Comparison of ENCODE assay signal across 10 cellular contexts in the genomic region with DNA sequence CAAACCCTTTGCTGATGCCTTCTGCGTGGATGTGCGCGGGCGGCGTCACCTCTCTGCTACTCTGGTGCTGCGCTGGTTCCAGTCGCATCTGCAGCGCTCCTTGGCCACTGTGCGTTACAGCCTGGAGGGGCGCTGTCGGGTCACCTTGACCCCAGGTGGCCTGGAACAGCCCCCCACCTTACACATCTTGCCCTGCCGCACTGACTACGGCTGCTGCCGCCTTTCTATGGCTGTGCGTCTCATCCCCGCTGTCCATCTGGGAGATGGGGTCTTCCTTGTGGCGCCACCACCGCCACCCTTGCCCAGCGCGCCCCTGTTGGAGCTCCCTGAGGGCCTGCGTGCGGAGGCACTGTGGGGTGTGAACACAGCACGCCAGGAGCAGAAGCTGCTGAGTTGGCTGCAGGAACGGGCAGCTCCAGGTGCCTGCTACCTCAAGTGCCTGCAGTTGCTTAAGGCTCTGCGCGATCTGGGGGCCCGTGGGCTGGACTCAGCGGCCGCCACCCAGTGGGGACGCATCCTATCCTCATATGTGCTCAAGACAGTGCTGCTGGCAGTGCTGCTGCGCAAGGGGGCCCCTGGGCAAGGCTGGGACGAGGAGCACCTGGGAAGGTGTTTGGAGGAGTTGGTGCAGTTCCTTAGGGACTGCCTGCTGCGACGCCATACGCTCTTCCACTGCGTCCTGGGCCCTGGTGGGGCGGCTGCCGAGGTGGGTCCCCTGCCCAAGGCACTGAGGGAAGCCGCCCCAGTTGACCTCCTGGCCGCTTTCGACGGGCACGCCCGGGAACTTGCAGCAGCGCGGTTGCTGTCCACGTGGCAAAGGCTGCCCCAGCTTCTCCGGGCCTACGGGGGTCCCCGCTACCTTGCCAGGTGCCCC. TPM values are rescaled to one million over a fixed set of nuclear protein-coding genes. Genes with fewer than 3 reads are reported as not detected.
DNase-seq lines count a peak whose midpoint lies in the region; ATAC-seq and TF ChIP-seq lines count a peak whose summit lies in the region.
"Had no signal": no experiment of that assay in that cellular context is flagged by ENCODE, and none has a peak within 500 bp of the region (broad histone marks: within the 10 kb centered on the region; RNA-seq: fewer than 3 reads in every experiment).

No MANE protein-coding gene starts in this region.

- H3K4me1 Mint-ChIP-seq in Caco-2 (ENCODE audit: low read depth, unreplicated experiment): peaks cover 7% of the 10 kb centered on the region
- H3K4me1 Mint-ChIP-seq in activated T-helper 17 cell treated with anti-CD3 and anti-CD28 coated beads, Interleukin-2, amount 50 U/mL, for 72 hours: peaks cover 11% of the 10 kb centered on the region

- H3K4me3 Mint-ChIP-seq in Caco-2 (ENCODE audit: unreplicated experiment): peak overlapping the region; percentile 87
- peak overlapping the region; percentile 37 for H3K4me3 Mint-ChIP-seq in activated T-helper 17 cell treated with anti-CD3 and anti-CD28 coated beads, Interleukin-2, amount 50 U/mL, for 72 hours

- H3K27me3 ChIP-seq in Caco-2 (replicated peaks; ENCODE audit: control insufficient read depth, insufficient read depth, low read length) (no peaks in the 10 kb centered on the region), cardiac muscle cell (peaks cover 8% of the 10 kb centered on the region), rectal smooth muscle tissue (ENCODE audit: control insufficient read depth, insufficient read depth, low read length) (no peaks in the 10 kb centered on the region)

- H3K9ac ChIP-seq in rectal smooth muscle tissue (ENCODE audit: low read length): no peak overlapping the region

- no peak overlapping the region for H3K27ac Mint-ChIP-seq in Caco-2 (ENCODE audit: unreplicated experiment)
- no peak overlapping the region for H3K27ac Mint-ChIP-seq in activated T-helper 17 cell treated with anti-CD3 and anti-CD28 coated beads, Interleukin-2, amount 50 U/mL, for 72 hours

- peaks cover under 1% of the 10 kb centered on the region for H3K36me3 Mint-ChIP-seq in Caco-2 (ENCODE audit: insufficient read depth, unreplicated experiment)
- peaks cover 5% of the 10 kb centered on the region for H3K36me3 Mint-ChIP-seq in activated T-helper 17 cell treated with anti-CD3 and anti-CD28 coated beads, Interleukin-2, amount 50 U/mL, for 72 hours (ENCODE audit: low read depth)

- no peak for TF ChIP-seq CTCF in Caco-2 (IDR thresholded peaks at IDR 0.05; ENCODE audit: insufficient read depth in 1 of 2, low read depth in 1 of 2, low read length in 1 of 2, severe bottlenecking in 1 of 2, unreplicated experiment in 1 of 2)
- TF ChIP-seq CTCF in cardiac muscle cell (IDR thresholded peaks at IDR 0.05; ENCODE audit: low read depth, low read length): peak; percentile 54

- H3K4me1 ChIP-seq in Caco-2: peaks cover 33% of the 10 kb centered on the region
- no peaks in the 10 kb centered on the region for H3K4me1 ChIP-seq in cardiac muscle cell (ENCODE audit: low read depth)
- peaks cover 16% of the 10 kb centered on the region for H3K4me1 ChIP-seq in rectal smooth muscle tissue (ENCODE audit: control insufficient read depth, insufficient read depth, low read length)

- no peaks in the 10 kb centered on the region for H3K9me3 ChIP-seq in Caco-2
- no peaks in the 10 kb centered on the region for H3K9me3 ChIP-seq in cardiac muscle cell (ENCODE audit: low read depth)

- POLR2A ChIA-PET in Caco-2 (lab: Charles Lee): no interaction called here

- H3K27ac ChIP-seq in cardiac muscle cell (no peak overlapping the region), rectal smooth muscle tissue (ENCODE audit: low read depth, low read length) (peak overlapping the region; percentile 78)

- ATAC-seq in activated T-helper 17 cell treated with anti-CD3 and anti-CD28 coated beads, Interleukin-2, amount 50 U/mL, for 72 hours (replicated peaks): no peak
- ATAC-seq in HG03045 (IDR thresholded peaks at IDR 0.05; ENCODE audit: unreplicated experiment): no peak

- peak overlapping the region; percentile 78 for H3K4me3 ChIP-seq in Caco-2 (ENCODE audit: low read depth, low read length)
- H3K4me3 ChIP-seq in cardiac muscle cell: no peak overlapping the region
- H3K4me3 ChIP-seq in rectal smooth muscle tissue (ENCODE audit: low read length): peak overlapping the region; percentile 65

- no TSS peak for BruUV-seq in Caco-2 (replicated peaks; lab: Mats Ljungman, UMichigan)

- intact Hi-C loops in Caco-2 (cut with micrococcal nuclease; ENCODE audit: unreplicated experiment): no loop called here

- no peaks in the 10 kb centered on the region for H3K27me3 Mint-ChIP-seq in Caco-2 (ENCODE audit: insufficient read depth, unreplicated experiment)
- peaks cover 17% of the 10 kb centered on the region for H3K27me3 Mint-ChIP-seq in activated T-helper 17 cell treated with anti-CD3 and anti-CD28 coated beads, Interleukin-2, amount 50 U/mL, for 72 hours

- CTCF ChIA-PET in Caco-2 (lab: Charles Lee): no interaction called here

- no peak for DNase-seq in Caco-2
- DNase-seq in cardiac muscle cell (ENCODE audit: low read depth in 1 of 2, low spot score in 1 of 2): no peak
- DNase-seq in HPDE6-E6E7 (ENCODE audit: extremely low spot score): no peak
- no peak for DNase-seq in NCI-H1694 (lab: John Stamatoyannopoulos, UW)
- no peak for DNase-seq in central memory CD4-positive, alpha-beta T cell
- DNase-seq: NCI-H1436 treated with DMSO at 0.1 percent for 48 hours had no signal

- H3K9me3 Mint-ChIP-seq in Caco-2 (ENCODE audit: unreplicated experiment): no peaks in the 10 kb centered on the region
- no peaks in the 10 kb centered on the region for H3K9me3 Mint-ChIP-seq in activated T-helper 17 cell treated with anti-CD3 and anti-CD28 coated beads, Interleukin-2, amount 50 U/mL, for 72 hours

- no peaks in the 10 kb centered on the region; the same call in 1 of the 2 replicates for H3K36me3 ChIP-seq in Caco-2 (ENCODE audit: control insufficient read depth, insufficient read depth, low read length)
- H3K36me3 ChIP-seq in cardiac muscle cell: no peaks in the 10 kb centered on the region
- H3K36me3 ChIP-seq in rectal smooth muscle tissue (ENCODE audit: control insufficient read depth, insufficient read depth, low read length): no peaks in the 10 kb centered on the region

RNA-seq across cellular contexts. Expression of a gene that starts 1.6 kb away (rescaled TPM):
- total RNA-seq in Caco-2 (2022) (24.5 TPM in 2 replicates), cardiac muscle cell (4.1 and 9.7 TPM in 2 replicates)
- total RNA-seq in activated T-helper 17 cell treated with anti-CD3 and anti-CD28 coated beads, Interleukin-2, amount 50 U/mL, for 72 hours: 1 to 10 TPM; 5.8 to 6.9 TPM
- polyA plus RNA-seq in cardiac muscle cell: 2.8 and 7.1 TPM in 2 replicates

RNA-seq across cellular contexts. Expression of a gene that starts 48.0 kb away (rescaled TPM):
- total RNA-seq in Caco-2 (2022) (15.7 and 17.3 TPM in 2 replicates), cardiac muscle cell (36.2 and 50.6 TPM in 2 replicates)
- total RNA-seq in activated T-helper 17 cell treated with anti-CD3 and anti-CD28 coated beads, Interleukin-2, amount 50 U/mL, for 72 hours: 10 to 100 TPM; 11.6 to 18.2 TPM
- 28.5 and 38.5 TPM in 2 replicates for polyA plus RNA-seq in cardiac muscle cell

RNA-seq across cellular contexts. Expression of a gene that starts 52.7 kb away (rescaled TPM):
- total RNA-seq in Caco-2 (2022) (4.2 and 4.6 TPM in 2 replicates), cardiac muscle cell (1.0 and 1.5 TPM in 2 replicates)
- not detected for total RNA-seq in activated T-helper 17 cell treated with anti-CD3 and anti-CD28 coated beads, Interleukin-2, amount 50 U/mL, for 72 hours
- polyA plus RNA-seq in cardiac muscle cell: 0.32 and 0.70 TPM in 2 replicates
- total RNA-seq: T-helper 2 cell treated with Interferon-gamma antibody and Interleukin-4, amounts not matched to agents 100 ng/mL and 5 ng/mL, for 36 hours had no signal
